In the genomic region with DNA sequence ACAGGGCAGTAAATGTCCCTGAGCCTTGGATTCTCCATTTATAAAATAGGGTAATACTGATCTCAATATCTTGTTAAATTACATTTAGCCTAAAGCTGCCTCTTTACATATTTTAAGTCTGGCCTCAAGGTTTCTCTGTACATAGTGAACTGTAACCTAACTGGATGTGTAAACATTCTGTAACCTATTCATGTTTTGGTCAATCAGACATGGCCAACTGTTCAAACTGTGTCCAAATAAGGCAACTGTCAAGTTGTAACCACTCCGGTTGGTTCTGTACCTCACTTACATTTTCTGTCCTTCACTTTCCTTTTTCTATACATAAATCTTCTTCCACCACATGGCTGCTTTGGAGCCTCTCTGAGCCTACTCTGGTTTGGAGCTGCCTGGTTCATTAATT, we compare ENCODE assay signal across 2 cellular contexts.
A peak's percentile ranks its signal among the peaks of the same experiment; 100 is the strongest.
TF ChIP-seq lines count a peak whose summit lies in the region.

No MANE protein-coding gene starts in this region.

TF ChIP-seq in A549, 52 proteins besides CTCF, POLR2A, EP300 and RAD21:
- TF ChIP-seq, protein P1, sequence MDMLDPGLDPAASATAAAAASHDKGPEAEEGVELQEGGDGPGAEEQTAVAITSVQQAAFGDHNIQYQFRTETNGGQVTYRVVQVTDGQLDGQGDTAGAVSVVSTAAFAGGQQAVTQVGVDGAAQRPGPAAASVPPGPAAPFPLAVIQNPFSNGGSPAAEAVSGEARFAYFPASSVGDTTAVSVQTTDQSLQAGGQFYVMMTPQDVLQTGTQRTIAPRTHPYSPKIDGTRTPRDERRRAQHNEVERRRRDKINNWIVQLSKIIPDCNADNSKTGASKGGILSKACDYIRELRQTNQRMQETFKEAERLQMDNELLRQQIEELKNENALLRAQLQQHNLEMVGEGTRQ (IDR thresholded peaks at IDR 0.05), result no peak
- 0 out of 4 replicates have a peak, but pooled peaks of 1 of the 2 experiments have one; percentile 0 for TF ChIP-seq CEBPB (IDR thresholded peaks at IDR 0.05)

TF ChIP-seq in IMR-90, 13 proteins besides CTCF, POLR2A, EP300 and RAD21:
- no peak for TF ChIP-seq CEBPB (IDR thresholded peaks at IDR 0.05; ENCODE audit: low read depth, low read length)
- TF ChIP-seq MAFK (IDR thresholded peaks at IDR 0.05; ENCODE audit: low read depth, low read length), result no peak
